Comparison of ENCODE assay signal across 11 cellular contexts in genomic region chr22:17896552-17896951, GRCh38.
DNase-seq lines count a peak whose midpoint lies in the region; ATAC-seq, FAIRE-seq and TF ChIP-seq lines count a peak whose summit lies in the region.
"Had no signal": no experiment of that assay in that cellular context is flagged by ENCODE, and none has a peak within 500 bp of the region (broad histone marks: within the 10 kb centered on the region; RNA-seq: fewer than 3 reads in every experiment).

No MANE protein-coding gene starts in this region.

- H3K4me3 ChIP-seq in colonic mucosa (no peak overlapping the region), right lobe of liver (no peak overlapping the region), HAP-1 (no peak overlapping the region)
- H3K4me3 ChIP-seq: BLaER1, SK-N-MC had no signal

- H3K27me3 ChIP-seq in colonic mucosa, result no peaks in the 10 kb centered on the region
- H3K27me3 ChIP-seq in right lobe of liver, result no peaks in the 10 kb centered on the region
- no peaks in the 10 kb centered on the region for H3K27me3 ChIP-seq in HAP-1 (ENCODE audit: low read depth)
- H3K27me3 ChIP-seq: BLaER1 had no signal

- intact Hi-C loops in Right ventricle myocardium inferior (cut with DNase I), result no loop called here
- intact Hi-C loops in cardiac septum (cut with DNase I), result no loop called here
- intact Hi-C loops in colonic mucosa (cut with DNase I), result no loop called here
- intact Hi-C loops in right lobe of liver (cut with DNase I), result no loop called here

- 82% methylated on average over 5 of the region's 12 CpGs for WGBS in right lobe of liver (ENCODE audit: insufficient coverage, low coverage, low lambda C conversion rate, missing lambda C conversion rate)

- peaks cover 12% of the 10 kb centered on the region for H3K4me1 ChIP-seq in colonic mucosa
- H3K4me1 ChIP-seq in right lobe of liver, result peaks cover 0 to 38% (median 14%) of the 10 kb centered on the region in 4 donors
- H3K4me1 ChIP-seq in HAP-1, result no peaks in the 10 kb centered on the region

- no peak for TF ChIP-seq POLR2A in right lobe of liver (IDR thresholded peaks at IDR 0.05)

- H3K36me3 ChIP-seq in colonic mucosa (no peaks in the 10 kb centered on the region), right lobe of liver (peaks cover 0 to 10% (median 6%) of the 10 kb centered on the region in 4 donors), HAP-1 (replicated peaks) (peaks cover 44% of the 10 kb centered on the region)

- FAIRE-seq in frontal cortex (lab: Jason Lieb, UNC), result no peak
- no peak for FAIRE-seq in D721Med (lab: Jason Lieb, UNC)

- no peaks in the 10 kb centered on the region for H3K9me3 ChIP-seq in colonic mucosa
- H3K9me3 ChIP-seq in right lobe of liver, result no peaks in the 10 kb centered on the region
- no peaks in the 10 kb centered on the region for H3K9me3 ChIP-seq in HAP-1
- H3K9me3 ChIP-seq: BLaER1 had no signal

- ATAC-seq in Right ventricle myocardium inferior, result peak; percentile 61
- ATAC-seq in right lobe of liver, result peak; percentile 24 to 74 (median 44)

- DNase-seq in Right ventricle myocardium inferior (ENCODE audit: missing footprints) (no peak), cardiac septum (ENCODE audit: low spot score) (no peak), colonic mucosa (no peak), right lobe of liver (peak in 1 of 3 donors; percentile 70), frontal cortex (ENCODE audit: low spot score in 2 of 2) (no peak), HAP-1 (ENCODE audit: low spot score in 2 of 2) (no peak), D721Med (ENCODE audit: insufficient read length, low spot score) (no peak)
- no peak for DNase-seq in stimulated activated naive CD4-positive, alpha-beta T cell (lab: John Stamatoyannopoulos, UW)
- DNase-seq: mesenchymal stem cell had no signal

- H3K9ac ChIP-seq in colonic mucosa (ENCODE audit: low read depth in 2 of 2, low read length in 2 of 2), result peak overlapping the region in 1 of 2 donors; percentile 59
- H3K9ac ChIP-seq: BLaER1 had no signal

- H3K27ac ChIP-seq in colonic mucosa (peak overlapping the region; percentile 61), right lobe of liver (no peak overlapping the region)
- H3K27ac ChIP-seq: BLaER1, SK-N-MC had no signal

- no peak for TF ChIP-seq CTCF in colonic mucosa (IDR thresholded peaks at IDR 0.05)
- peak; percentile 8 to 46 (median 31) for TF ChIP-seq CTCF in right lobe of liver (IDR thresholded peaks at IDR 0.05)
- TF ChIP-seq CTCF in D721Med (IDR thresholded peaks at IDR 0.05; ENCODE audit: insufficient read depth, missing control alignments), result no peak

- in situ Hi-C loops in HAP-1 (cut with MboI; ENCODE audit: low sequenced_read_pairs), result no loop called here

Comparison
In these comparisons a context has a peak if more than half of its experiments do, and no peak if none do; other contexts are left out.
1. CTCF ChIP-seq: peak in right lobe of liver (4 of 4); none in colonic mucosa (single experiment) and D721Med (single experiment).